In genomic region chr13:113995051-113995601, GRCh38 we compare ENCODE assay signal across 17 cellular contexts. TPM values are rescaled to one million over a fixed set of nuclear protein-coding genes. Genes with fewer than 3 reads are reported as not detected.
DNase-seq lines count a peak whose midpoint lies in the region; ATAC-seq and TF ChIP-seq lines count a peak whose summit lies in the region.
"Had no signal": no experiment of that assay in that cellular context is flagged by ENCODE, and none has a peak within 500 bp of the region (broad histone marks: within the 10 kb centered on the region; RNA-seq: fewer than 3 reads in every experiment).

No MANE protein-coding gene starts in this region.

- DNase-seq in activated naive CD8-positive, alpha-beta T cell treated with anti-CD3 and anti-CD28 coated beads, Interleukin-2, amount 10 ng/mL, durations not matched to agents 7 days and 5 days: peak; percentile 22
- DNase-seq in activated naive CD8-positive, alpha-beta T cell treated with anti-CD3 and anti-CD28 coated beads, Interleukin-2, amount 50 U/mL, for 24 hours: no peak
- DNase-seq in RWPE2 (ENCODE audit: low spot score): peak; percentile 45
- DNase-seq in left cardiac atrium: peak; percentile 18
- peak; percentile 12 to 70 for DNase-seq in psoas muscle
- DNase-seq in ACHN: no peak
- no peak for DNase-seq in effector CD4-positive, alpha-beta T cell
- DNase-seq: DMS53, NCI-H1436, NCI-H2081 treated with DMSO at 0.1 percent for 48 hours, NCI-H345, NCI-H526 treated with DMSO at 0.1 percent for 48 hours, OCI-M1 had no signal

- in situ Hi-C loops in ACHN (cut with HindIII; ENCODE audit: low pct_ligation_motif_present, low pct_unique_long_range_greater_than_20kb, low sequenced_read_pairs): no loop called here

- H3K4me1 Mint-ChIP-seq in activated naive CD8-positive, alpha-beta T cell treated with anti-CD3 and anti-CD28 coated beads, Interleukin-2, amount 10 ng/mL, durations not matched to agents 7 days and 5 days: peaks cover 2% of the 10 kb centered on the region
- H3K4me1 Mint-ChIP-seq in activated naive CD8-positive, alpha-beta T cell treated with anti-CD3 and anti-CD28 coated beads, Interleukin-2, amount 50 U/mL, for 24 hours: peaks cover 3% of the 10 kb centered on the region

- no peak for ATAC-seq in activated naive CD8-positive, alpha-beta T cell treated with anti-CD3 and anti-CD28 coated beads, Interleukin-2, amount 10 ng/mL, durations not matched to agents 7 days and 5 days (ENCODE audit: low read depth)
- ATAC-seq in activated naive CD8-positive, alpha-beta T cell treated with anti-CD3 and anti-CD28 coated beads, Interleukin-2, amount 50 U/mL, for 24 hours: no peak
- ATAC-seq in RWPE2 (ENCODE audit: low read depth) (no peak), left cardiac atrium (no peak), psoas muscle (no peak), HG03439 (IDR thresholded peaks at IDR 0.05; ENCODE audit: unreplicated experiment) (no peak)
- ATAC-seq: A549 had no signal

- peaks cover 3% of the 10 kb centered on the region for H3K9me3 Mint-ChIP-seq in activated naive CD8-positive, alpha-beta T cell treated with anti-CD3 and anti-CD28 coated beads, Interleukin-2, amount 10 ng/mL, durations not matched to agents 7 days and 5 days
- H3K9me3 Mint-ChIP-seq in activated naive CD8-positive, alpha-beta T cell treated with anti-CD3 and anti-CD28 coated beads, Interleukin-2, amount 50 U/mL, for 24 hours: no peaks in the 10 kb centered on the region
- H3K9me3 Mint-ChIP-seq: IgD-negative memory B cell had no signal

- TF ChIP-seq CTCF in RWPE2 (IDR thresholded peaks at IDR 0.05; ENCODE audit: poor library complexity, severe bottlenecking) (no peak), psoas muscle (IDR thresholded peaks at IDR 0.05) (no peak)

- H3K9me3 ChIP-seq in RWPE2 (ENCODE audit: severe bottlenecking) (no peaks in the 10 kb centered on the region), psoas muscle (no peaks in the 10 kb centered on the region)
- H3K9me3 ChIP-seq: A549, HAP-1 had no signal

- peaks cover 16% of the 10 kb centered on the region for H3K36me3 Mint-ChIP-seq in activated naive CD8-positive, alpha-beta T cell treated with anti-CD3 and anti-CD28 coated beads, Interleukin-2, amount 10 ng/mL, durations not matched to agents 7 days and 5 days
- peaks cover 20% of the 10 kb centered on the region for H3K36me3 Mint-ChIP-seq in activated naive CD8-positive, alpha-beta T cell treated with anti-CD3 and anti-CD28 coated beads, Interleukin-2, amount 50 U/mL, for 24 hours (ENCODE audit: low read depth)

- no peak overlapping the region for H3K4me3 Mint-ChIP-seq in activated naive CD8-positive, alpha-beta T cell treated with anti-CD3 and anti-CD28 coated beads, Interleukin-2, amount 10 ng/mL, durations not matched to agents 7 days and 5 days
- no peak overlapping the region for H3K4me3 Mint-ChIP-seq in activated naive CD8-positive, alpha-beta T cell treated with anti-CD3 and anti-CD28 coated beads, Interleukin-2, amount 50 U/mL, for 24 hours
- H3K4me3 Mint-ChIP-seq: IgD-negative memory B cell had no signal

- 82 to 84% (median 83%) methylated on average over 22 to 23 of the region's 23 CpGs for WGBS in psoas muscle, 3 donors

- H3K4me1 ChIP-seq in RWPE2 (ENCODE audit: insufficient read depth, poor library complexity, severe bottlenecking) (no peaks in the 10 kb centered on the region), psoas muscle (peaks cover 13% of the 10 kb centered on the region)
- H3K4me1 ChIP-seq: A549, HAP-1 had no signal

- peaks cover 23% of the 10 kb centered on the region for H3K36me3 ChIP-seq in RWPE2 (ENCODE audit: low read depth)
- peaks cover 0 to 45% of the 10 kb centered on the region in 2 donors for H3K36me3 ChIP-seq in psoas muscle (ENCODE audit: insufficient read depth in 1 of 2, low read depth in 1 of 2)
- H3K36me3 ChIP-seq: HAP-1 had no signal

- H3K4me3 ChIP-seq in RWPE2 (ENCODE audit: severe bottlenecking): no peak overlapping the region
- H3K4me3 ChIP-seq in psoas muscle: no peak overlapping the region
- H3K4me3 ChIP-seq: A549, HAP-1 had no signal

- H3K27ac ChIP-seq in RWPE2 (ENCODE audit: poor library complexity, severe bottlenecking) (no peak overlapping the region), psoas muscle (no peak overlapping the region)
- H3K27ac ChIP-seq: A549 had no signal

- POLR2A ChIA-PET in activated naive CD8-positive, alpha-beta T cell treated with anti-CD3 and anti-CD28 coated beads, Interleukin-2, amount 10 ng/mL, durations not matched to agents 7 days and 5 days (lab: Charles Lee): no interaction called here

- intact Hi-C loops in left cardiac atrium (cut with DNase I): no loop called here
- intact Hi-C loops in psoas muscle (cut with DNase I): no loop called here

- no peaks in the 10 kb centered on the region for H3K27me3 Mint-ChIP-seq in activated naive CD8-positive, alpha-beta T cell treated with anti-CD3 and anti-CD28 coated beads, Interleukin-2, amount 10 ng/mL, durations not matched to agents 7 days and 5 days
- H3K27me3 Mint-ChIP-seq in activated naive CD8-positive, alpha-beta T cell treated with anti-CD3 and anti-CD28 coated beads, Interleukin-2, amount 50 U/mL, for 24 hours: no peaks in the 10 kb centered on the region
- H3K27me3 Mint-ChIP-seq: IgD-negative memory B cell had no signal

- H3K27me3 ChIP-seq in RWPE2 (ENCODE audit: insufficient read depth, poor library complexity, severe bottlenecking): no peaks in the 10 kb centered on the region
- H3K27me3 ChIP-seq in psoas muscle (ENCODE audit: insufficient read depth in 3 of 3, low read length in 2 of 3): no peaks in the 10 kb centered on the region

- H3K27ac Mint-ChIP-seq in activated naive CD8-positive, alpha-beta T cell treated with anti-CD3 and anti-CD28 coated beads, Interleukin-2, amount 10 ng/mL, durations not matched to agents 7 days and 5 days: no peak overlapping the region
- H3K27ac Mint-ChIP-seq in activated naive CD8-positive, alpha-beta T cell treated with anti-CD3 and anti-CD28 coated beads, Interleukin-2, amount 50 U/mL, for 24 hours: no peak overlapping the region

RNA-seq across cellular contexts. Expression of gene C13orf46, which starts 21.2 kb away (rescaled TPM):
- 1 to 10 TPM; 4.0 to 4.9 TPM for total RNA-seq in activated naive CD8-positive, alpha-beta T cell treated with anti-CD3 and anti-CD28 coated beads, Interleukin-2, amount 10 ng/mL, durations not matched to agents 7 days and 5 days
- total RNA-seq in left cardiac atrium: 1 to 10 TPM in 1 of 2 donors, under 1 TPM in 1; 0.65 to 1.4 TPM
- 1 to 10 TPM in 1 of 4 donors, under 1 TPM in 3; 0.24 to 2.5 (median 0.73) TPM for total RNA-seq in psoas muscle
- polyA plus RNA-seq in psoas muscle: under 1 TPM in 2 of 3 donors, not detected in 1; 0.14 to 0.53 TPM

Comparison
In these comparisons a context has a peak if more than half of its experiments do, and no peak if none do; other contexts are left out.
1. DNase-seq: peak in activated naive CD8-positive, alpha-beta T cell treated with anti-CD3 and anti-CD28 coated beads, Interleukin-2, amount 10 ng/mL, durations not matched to agents 7 days and 5 days (single experiment), RWPE2 (single experiment), left cardiac atrium (single experiment) and psoas muscle (2 of 2); none in activated naive CD8-positive, alpha-beta T cell treated with anti-CD3 and anti-CD28 coated beads, Interleukin-2, amount 50 U/mL, for 24 hours (single experiment), ACHN (single experiment) and effector CD4-positive, alpha-beta T cell (single experiment).